ENCODE assay signal across 2 cellular contexts in genomic region chr1:52060822-52061221, GRCh38.
A peak's percentile ranks its signal among the peaks of the same experiment; 100 is the strongest.
TF ChIP-seq lines count a peak whose summit lies in the region.

No MANE protein-coding gene starts in this region.

TF ChIP-seq in GM23338, 12 proteins besides CTCF, POLR2A, EP300 and RAD21:
- TF ChIP-seq NANOG (IDR thresholded peaks at IDR 0.05; ENCODE audit: borderline replicate concordance) (no peak), POLR2AphosphoS5 (IDR thresholded peaks at IDR 0.05; ENCODE audit: low read depth) (no peak), ZNF114 (CRISPR knock-in tag; IDR thresholded peaks at IDR 0.05) (no peak), STAT1 (IDR thresholded peaks at IDR 0.05; ENCODE audit: unreplicated experiment) (no peak), EZH2phosphoT487 (IDR thresholded peaks at IDR 0.05; ENCODE audit: unreplicated experiment) (no peak), REST (IDR thresholded peaks at IDR 0.05; ENCODE audit: unreplicated experiment) (no peak), ZNF331 (CRISPR knock-in tag; IDR thresholded peaks at IDR 0.05; ENCODE audit: low read depth) (no peak), JUNB (IDR thresholded peaks at IDR 0.05; ENCODE audit: unreplicated experiment) (no peak), CREB1 (CRISPR knock-in tag; IDR thresholded peaks at IDR 0.05; ENCODE audit: low read depth) (no peak), ZNF462 (CRISPR knock-in tag; IDR thresholded peaks at IDR 0.05) (no peak), EZH2 (IDR thresholded peaks at IDR 0.05; ENCODE audit: low read depth, unreplicated experiment) (no peak)
- TF ChIP-seq, protein P1, sequence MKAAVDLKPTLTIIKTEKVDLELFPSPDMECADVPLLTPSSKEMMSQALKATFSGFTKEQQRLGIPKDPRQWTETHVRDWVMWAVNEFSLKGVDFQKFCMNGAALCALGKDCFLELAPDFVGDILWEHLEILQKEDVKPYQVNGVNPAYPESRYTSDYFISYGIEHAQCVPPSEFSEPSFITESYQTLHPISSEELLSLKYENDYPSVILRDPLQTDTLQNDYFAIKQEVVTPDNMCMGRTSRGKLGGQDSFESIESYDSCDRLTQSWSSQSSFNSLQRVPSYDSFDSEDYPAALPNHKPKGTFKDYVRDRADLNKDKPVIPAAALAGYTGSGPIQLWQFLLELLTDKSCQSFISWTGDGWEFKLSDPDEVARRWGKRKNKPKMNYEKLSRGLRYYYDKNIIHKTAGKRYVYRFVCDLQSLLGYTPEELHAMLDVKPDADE (IDR thresholded peaks at IDR 0.05) = no peak

TF ChIP-seq in K562, 482 proteins besides CTCF, POLR2A, EP300 and RAD21:
- TF ChIP-seq ZKSCAN1 (IDR thresholded peaks at IDR 0.05; ENCODE audit: low read depth, low read length) (peak; percentile 75), CEBPG (CRISPR knock-in tag; IDR thresholded peaks at IDR 0.05) (no peak), CEBPG (tag; conservative IDR thresholded peaks at IDR 0.05 in 1 of 2, IDR thresholded peaks at IDR 0.05 in 1 of 2) (no peak), THAP7 (CRISPR knock-in tag; IDR thresholded peaks at IDR 0.05) (no peak), FOS (IDR thresholded peaks at IDR 0.05; ENCODE audit: extremely low read depth, insufficient read length) (no peak), RERE (CRISPR knock-in tag; IDR thresholded peaks at IDR 0.05; ENCODE audit: borderline replicate concordance) (no peak), ZNF431 (CRISPR knock-in tag; IDR thresholded peaks at IDR 0.05) (0 out of 2 replicates have a peak, but pooled peaks have one; percentile 31), NR2C2 (CRISPR knock-in tag; IDR thresholded peaks at IDR 0.05) (no peak), NR2C2 (tag; IDR thresholded peaks at IDR 0.05) (no peak), ZNF707 (CRISPR knock-in tag; conservative IDR thresholded peaks at IDR 0.05) (no peak), SNRNP70 (optimal IDR thresholded peaks at IDR 0.05; ENCODE audit: low read depth, low read length) (no peak), PHF21A (IDR thresholded peaks at IDR 0.05; ENCODE audit: borderline replicate concordance, low read depth) (no peak), TCF7 (IDR thresholded peaks at IDR 0.05; ENCODE audit: borderline replicate concordance) (no peak), SP2 (IDR thresholded peaks at IDR 0.05; ENCODE audit: extremely low read depth, low read depth, low read length, poor library complexity, severe bottlenecking) (no peak), ZNF224 (CRISPR knock-in tag; IDR thresholded peaks at IDR 0.05) (no peak), MTA3 (IDR thresholded peaks at IDR 0.05; ENCODE audit: borderline replicate concordance) (no peak)
- TF ChIP-seq, protein P2, sequence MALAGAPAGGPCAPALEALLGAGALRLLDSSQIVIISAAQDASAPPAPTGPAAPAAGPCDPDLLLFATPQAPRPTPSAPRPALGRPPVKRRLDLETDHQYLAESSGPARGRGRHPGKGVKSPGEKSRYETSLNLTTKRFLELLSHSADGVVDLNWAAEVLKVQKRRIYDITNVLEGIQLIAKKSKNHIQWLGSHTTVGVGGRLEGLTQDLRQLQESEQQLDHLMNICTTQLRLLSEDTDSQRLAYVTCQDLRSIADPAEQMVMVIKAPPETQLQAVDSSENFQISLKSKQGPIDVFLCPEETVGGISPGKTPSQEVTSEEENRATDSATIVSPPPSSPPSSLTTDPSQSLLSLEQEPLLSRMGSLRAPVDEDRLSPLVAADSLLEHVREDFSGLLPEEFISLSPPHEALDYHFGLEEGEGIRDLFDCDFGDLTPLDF (CRISPR knock-in tag; IDR thresholded peaks at IDR 0.05) = 0 out of 2 replicates have a peak, but pooled peaks have one; percentile 45
